Comparison of ENCODE assay signal across 2 cellular contexts in genomic region chr16:21597571-21598030, GRCh38.
TF ChIP-seq lines count a peak whose summit lies in the region.

No MANE protein-coding gene starts in this region.

TF ChIP-seq in WTC11, 78 proteins besides CTCF, POLR2A, EP300 and RAD21 (continued from another document):
- TF ChIP-seq IRF1 (CRISPR knock-in tag; IDR thresholded peaks at IDR 0.05) (no peak), NR3C1 (CRISPR knock-in tag; conservative IDR thresholded peaks at IDR 0.05; ENCODE audit: low read depth) (no peak), OVOL2 (CRISPR knock-in tag; IDR thresholded peaks at IDR 0.05; ENCODE audit: borderline replicate concordance) (no peak), GABPB1 (CRISPR knock-in tag; IDR thresholded peaks at IDR 0.05) (0 out of 2 replicates have a peak, but pooled peaks have one; percentile 16), HMGXB4 (CRISPR knock-in tag; IDR thresholded peaks at IDR 0.05) (no peak), ZNF416 (CRISPR knock-in tag; IDR thresholded peaks at IDR 0.05) (no peak)

TF ChIP-seq in endothelial cell of umbilical vein, 7 proteins besides CTCF, POLR2A, EP300 and RAD21 (continued from another document):
- TF ChIP-seq MAX (IDR thresholded peaks at IDR 0.05; ENCODE audit: insufficient read depth, insufficient read length): no peak
- TF ChIP-seq POLR2AphosphoS5 (IDR thresholded peaks at IDR 0.05; ENCODE audit: insufficient read depth, low read depth, low read length): no peak
- TF ChIP-seq EZH2 (IDR thresholded peaks at IDR 0.05; ENCODE audit: borderline replicate concordance, low read depth, low read length, severe bottlenecking): no peak
